In genomic region chr18:80009661-80010550, GRCh38 we compare ENCODE assay signal across 10 cellular contexts. TPM values are rescaled to one million over a fixed set of nuclear protein-coding genes. Genes with fewer than 3 reads are reported as not detected.
DNase-seq lines count a peak whose midpoint lies in the region; TF ChIP-seq lines count a peak whose summit lies in the region.
"Had no signal": no experiment of that assay in that cellular context is flagged by ENCODE, and none has a peak within 500 bp of the region (broad histone marks: within the 10 kb centered on the region; RNA-seq: fewer than 3 reads in every experiment).

No MANE protein-coding gene starts in this region.

- intact Hi-C loops in tibial artery (cut with DNase I; ENCODE audit: low total_unique reads): no loop called here

- H3K4me3 ChIP-seq in astrocyte of the spinal cord (ENCODE audit: low read depth, low read length): no peak overlapping the region
- no peak overlapping the region for H3K4me3 ChIP-seq in tibial artery

- H3K9me3 ChIP-seq in tibial artery: peaks cover 0 to 55% (median 20%) of the 10 kb centered on the region in 3 donors

- peaks cover 0 to 15% (median 0%) of the 10 kb centered on the region in 3 donors for H3K36me3 ChIP-seq in tibial artery

- H3K27ac ChIP-seq in tibial artery: peak overlapping the region in 1 of 2 donors; percentile 62

- in situ Hi-C loops in astrocyte of the spinal cord (cut with HindIII; ENCODE audit: low sequenced_read_pairs): no loop called here

- H3K27me3 ChIP-seq in tibial artery: no peaks in the 10 kb centered on the region

- peak; percentile 80 for DNase-seq in HK-2 (ENCODE audit: unreplicated experiment)
- DNase-seq in astrocyte of the spinal cord (ENCODE audit: low read depth, low spot score): peak; percentile 96
- DNase-seq in hepatic stellate cell (ENCODE audit: low spot score): peak; percentile 85
- peak; percentile 66 to 92 for DNase-seq in tibial artery
- no peak for DNase-seq in activated CD4-positive, CD25-positive, alpha-beta regulatory T cell (lab: John Stamatoyannopoulos, UW)
- no peak for DNase-seq in SK-N-DZ (ENCODE audit: low spot score)
- no peak for DNase-seq in UCSD-AML1 (lab: John Stamatoyannopoulos, UW; ENCODE audit: unreplicated experiment)
- no peak for DNase-seq in NCI-H2227 treated with DMSO at 0.1 percent for 48 hours (lab: John Stamatoyannopoulos, UW)
- DNase-seq: activated naive CD8-positive, alpha-beta T cell treated with anti-CD3 and anti-CD28 coated beads, Interleukin-2, amount 50 U/mL, for 24 hours; NCI-H1417 treated with DMSO at 0.1 percent for 48 hours had no signal

- H3K4me1 ChIP-seq in tibial artery: peaks cover 0 to 13% (median 3%) of the 10 kb centered on the region in 4 donors

- TF ChIP-seq CTCF in astrocyte of the spinal cord (IDR thresholded peaks at IDR 0.05; ENCODE audit: low read depth, low read length) (no peak), tibial artery (IDR thresholded peaks at IDR 0.05) (no peak)

RNA-seq across cellular contexts. Expression of gene TXNL4A, which starts 21.5 kb away (rescaled TPM):
- 122 and 138 TPM in 2 replicates for polyA plus RNA-seq in SK-N-DZ (2014; cell fraction: cytosol; rRNA removed)
- polyA plus RNA-seq in SK-N-DZ (2014; cell fraction: nucleus; rRNA removed): 81.7 and 105 TPM in 2 replicates

RNA-seq across cellular contexts. Expression of gene RBFA, which starts 24.3 kb away (rescaled TPM):
- polyA plus RNA-seq in SK-N-DZ (2014; cell fraction: cytosol; rRNA removed): 99.1 and 144 TPM in 2 replicates
- polyA plus RNA-seq in SK-N-DZ (2014; cell fraction: nucleus; rRNA removed): 120 and 141 TPM in 2 replicates

RNA-seq across cellular contexts. Expression of gene HSBP1L1, which starts 45.5 kb away (rescaled TPM):
- 8.0 and 9.1 TPM in 2 replicates for polyA plus RNA-seq in SK-N-DZ (2014; cell fraction: cytosol; rRNA removed)
- polyA plus RNA-seq in SK-N-DZ (2014; cell fraction: nucleus; rRNA removed): 8.1 and 10.7 TPM in 2 replicates

RNA-seq across cellular contexts. Expression of gene SLC66A2, which starts 58.5 kb away (rescaled TPM):
- polyA plus RNA-seq in SK-N-DZ (2014; cell fraction: cytosol; rRNA removed): 41.4 and 56.9 TPM in 2 replicates
- polyA plus RNA-seq in SK-N-DZ (2014; cell fraction: nucleus; rRNA removed): 48.1 and 51.9 TPM in 2 replicates

Comparison
In these comparisons a context has a peak if more than half of its experiments do, and no peak if none do; other contexts are left out.
1. DNase-seq: peak in HK-2 (single experiment), astrocyte of the spinal cord (single experiment), hepatic stellate cell (single experiment) and tibial artery (2 of 2); none in activated CD4-positive, CD25-positive, alpha-beta regulatory T cell (0 of 4), SK-N-DZ (single experiment), UCSD-AML1 (single experiment) and NCI-H2227 treated with DMSO at 0.1 percent for 48 hours (single experiment).